Comparison of ENCODE assay signal across 25 cellular contexts in the genomic region with DNA sequence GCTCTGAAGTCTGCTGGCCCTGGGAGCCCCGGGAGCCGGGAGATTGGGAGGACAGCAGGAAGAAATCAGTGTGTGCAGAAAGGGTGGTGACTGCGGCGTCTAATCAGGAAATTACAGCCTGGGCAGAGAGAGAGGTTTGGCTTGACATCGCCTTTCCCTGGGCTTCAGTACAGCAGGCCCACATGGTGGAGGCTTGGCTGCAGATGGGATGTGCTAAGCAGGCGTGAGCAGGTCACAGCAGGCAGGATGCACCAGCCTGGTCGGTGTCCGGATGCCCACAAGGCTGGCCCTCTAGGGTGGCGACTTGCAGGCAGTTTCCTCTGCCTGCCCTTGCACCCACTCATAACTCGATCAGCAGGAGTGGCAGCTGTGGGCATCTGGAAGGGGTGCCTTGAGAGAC. TPM values are rescaled to one million over a fixed set of nuclear protein-coding genes. Genes with fewer than 3 reads are reported as not detected.
DNase-seq lines count a peak whose midpoint lies in the region; ATAC-seq, FAIRE-seq and TF ChIP-seq lines count a peak whose summit lies in the region.
"Had no signal": no experiment of that assay in that cellular context is flagged by ENCODE, and none has a peak within 500 bp of the region (broad histone marks: within the 10 kb centered on the region; RNA-seq: fewer than 3 reads in every experiment).

No MANE protein-coding gene starts in this region.

- H3K27me3 Mint-ChIP-seq in WTC11 (ENCODE audit: low read depth), result peaks cover 8% of the 10 kb centered on the region
- H3K27me3 Mint-ChIP-seq: T-helper 17 cell had no signal

- H3K9ac ChIP-seq in kidney (ENCODE audit: low read length in 2 of 2), result no peak overlapping the region

- H3K9me3 ChIP-seq in kidney (ENCODE audit: control insufficient read depth in 1 of 2, low read length in 2 of 2) (no peaks in the 10 kb centered on the region), spleen (no peaks in the 10 kb centered on the region)
- H3K9me3 ChIP-seq: gastroesophageal sphincter, uterus had no signal

- WGBS in spleen, 5 donors, result 74 to 81% (median 77%) methylated on average over 10 of the region's 10 CpGs

- peaks cover 5% of the 10 kb centered on the region for H3K4me1 Mint-ChIP-seq in WTC11
- H3K4me1 Mint-ChIP-seq: T-helper 17 cell had no signal

- no peak for ATAC-seq in WTC11
- ATAC-seq in HG03139 (IDR thresholded peaks at IDR 0.05; ENCODE audit: unreplicated experiment), result no peak
- ATAC-seq: gastroesophageal sphincter, T-helper 17 cell had no signal

- H3K36me3 Mint-ChIP-seq in WTC11, result no peaks in the 10 kb centered on the region

- intact Hi-C loops in kidney (cut with DNase I) (no loop called here), spleen (cut with DNase I; ENCODE audit: low total_unique reads) (no loop called here)

- H3K9me3 Mint-ChIP-seq in WTC11, result peaks cover 3% of the 10 kb centered on the region; the same call in 1 of the 2 replicates
- H3K9me3 Mint-ChIP-seq: activated naive CD4-positive, alpha-beta T cell treated with anti-CD3 and anti-CD28 coated beads for 36 hours had no signal

- FAIRE-seq in kidney (lab: Jason Lieb, UNC), result no peak
- FAIRE-seq in frontal cortex (lab: Jason Lieb, UNC), result no peak
- FAIRE-seq: GM19239 had no signal

- no peak overlapping the region for H3K27ac Mint-ChIP-seq in WTC11
- H3K27ac Mint-ChIP-seq: activated naive CD4-positive, alpha-beta T cell treated with anti-CD3 and anti-CD28 coated beads for 36 hours; T-helper 17 cell had no signal

- H3K27me3 ChIP-seq in spleen (replicated peaks in 1 of 7), result no peaks in the 10 kb centered on the region
- H3K27me3 ChIP-seq: gastroesophageal sphincter, uterus had no signal

- no peaks in the 10 kb centered on the region for H3K4me1 ChIP-seq in kidney (ENCODE audit: control insufficient read depth in 1 of 2, insufficient read depth in 1 of 2, low read depth in 1 of 2, low read length in 2 of 2)
- H3K4me1 ChIP-seq in spleen, result no peaks in the 10 kb centered on the region
- H3K4me1 ChIP-seq: uterus had no signal

- POLR2A ChIA-PET in WTC11 (lab: Charles Lee), result no interaction called here

- H3K36me3 ChIP-seq in kidney (ENCODE audit: control insufficient read depth in 1 of 2, insufficient read depth in 2 of 2, low read length in 2 of 2) (no peaks in the 10 kb centered on the region), spleen (no peaks in the 10 kb centered on the region)
- H3K36me3 ChIP-seq: cardiac muscle cell, gastroesophageal sphincter, uterus had no signal

- TF ChIP-seq CTCF in WTC11 (IDR thresholded peaks at IDR 0.05) (no peak), kidney (IDR thresholded peaks at IDR 0.05; ENCODE audit: borderline replicate concordance, extremely low read depth, insufficient read depth) (no peak), spleen (IDR thresholded peaks at IDR 0.05 in 8 of 11, conservative IDR thresholded peaks at IDR 0.05 in 3 of 11) (no peak)

- TF ChIP-seq POLR2A in spleen (IDR thresholded peaks at IDR 0.05), result no peak

- CTCF ChIA-PET in WTC11 (lab: Charles Lee), result no interaction called here

- no peak overlapping the region for H3K4me3 ChIP-seq in kidney (ENCODE audit: low read length in 2 of 2)
- H3K4me3 ChIP-seq in spleen, result no peak overlapping the region
- H3K4me3 ChIP-seq: cardiac muscle cell, gastroesophageal sphincter, SK-N-MC, uterus had no signal

- DNase-seq in activated effector memory CD4-positive, alpha-beta T cell treated with anti-CD3 and anti-CD28 coated beads, Interleukin-2, amount 50 U/mL, for 16 hours, result peak; percentile 36
- DNase-seq in activated effector memory CD4-positive, alpha-beta T cell treated with Interleukin-2 at 50 U/mL for 16 hours, result no peak
- DNase-seq in WTC11 (ENCODE audit: low spot score) (peak; percentile 9), kidney (peak; percentile 44), spleen (peak; percentile 81), NCI-H1092 (lab: John Stamatoyannopoulos, UW) (no peak), frontal cortex (ENCODE audit: low spot score in 2 of 2) (no peak)
- DNase-seq: activated CD4-positive, alpha-beta T cell treated with anti-CD3 and anti-CD28 coated beads, Interleukin-2, amount 50 U/mL, for 48 hours; activated naive CD4-positive, alpha-beta T cell treated with anti-CD3 and anti-CD28 coated beads for 36 hours; activated T-cell treated with anti-CD3 and anti-CD28 coated beads, Interleukin-2, amount 50 U/mL, for 1 hour; NCI-H1417 treated with DMSO at 0.1 percent for 48 hours; NCI-H524; occipital lobe; T-helper 17 cell had no signal

- no peak overlapping the region for H3K4me3 Mint-ChIP-seq in WTC11
- H3K4me3 Mint-ChIP-seq: activated naive CD4-positive, alpha-beta T cell treated with anti-CD3 and anti-CD28 coated beads for 36 hours; T-helper 17 cell had no signal

- H3K27ac ChIP-seq in kidney (ENCODE audit: low read depth in 2 of 2, low read length in 2 of 2), result no peak overlapping the region
- no peak overlapping the region for H3K27ac ChIP-seq in spleen
- H3K27ac ChIP-seq: cardiac muscle cell, gastroesophageal sphincter, HL-60, SK-N-MC, uterus had no signal

TF ChIP-seq in WTC11, 78 proteins besides CTCF, POLR2A, EP300 and RAD21 (continues in another document):
- TF ChIP-seq, protein P1, sequence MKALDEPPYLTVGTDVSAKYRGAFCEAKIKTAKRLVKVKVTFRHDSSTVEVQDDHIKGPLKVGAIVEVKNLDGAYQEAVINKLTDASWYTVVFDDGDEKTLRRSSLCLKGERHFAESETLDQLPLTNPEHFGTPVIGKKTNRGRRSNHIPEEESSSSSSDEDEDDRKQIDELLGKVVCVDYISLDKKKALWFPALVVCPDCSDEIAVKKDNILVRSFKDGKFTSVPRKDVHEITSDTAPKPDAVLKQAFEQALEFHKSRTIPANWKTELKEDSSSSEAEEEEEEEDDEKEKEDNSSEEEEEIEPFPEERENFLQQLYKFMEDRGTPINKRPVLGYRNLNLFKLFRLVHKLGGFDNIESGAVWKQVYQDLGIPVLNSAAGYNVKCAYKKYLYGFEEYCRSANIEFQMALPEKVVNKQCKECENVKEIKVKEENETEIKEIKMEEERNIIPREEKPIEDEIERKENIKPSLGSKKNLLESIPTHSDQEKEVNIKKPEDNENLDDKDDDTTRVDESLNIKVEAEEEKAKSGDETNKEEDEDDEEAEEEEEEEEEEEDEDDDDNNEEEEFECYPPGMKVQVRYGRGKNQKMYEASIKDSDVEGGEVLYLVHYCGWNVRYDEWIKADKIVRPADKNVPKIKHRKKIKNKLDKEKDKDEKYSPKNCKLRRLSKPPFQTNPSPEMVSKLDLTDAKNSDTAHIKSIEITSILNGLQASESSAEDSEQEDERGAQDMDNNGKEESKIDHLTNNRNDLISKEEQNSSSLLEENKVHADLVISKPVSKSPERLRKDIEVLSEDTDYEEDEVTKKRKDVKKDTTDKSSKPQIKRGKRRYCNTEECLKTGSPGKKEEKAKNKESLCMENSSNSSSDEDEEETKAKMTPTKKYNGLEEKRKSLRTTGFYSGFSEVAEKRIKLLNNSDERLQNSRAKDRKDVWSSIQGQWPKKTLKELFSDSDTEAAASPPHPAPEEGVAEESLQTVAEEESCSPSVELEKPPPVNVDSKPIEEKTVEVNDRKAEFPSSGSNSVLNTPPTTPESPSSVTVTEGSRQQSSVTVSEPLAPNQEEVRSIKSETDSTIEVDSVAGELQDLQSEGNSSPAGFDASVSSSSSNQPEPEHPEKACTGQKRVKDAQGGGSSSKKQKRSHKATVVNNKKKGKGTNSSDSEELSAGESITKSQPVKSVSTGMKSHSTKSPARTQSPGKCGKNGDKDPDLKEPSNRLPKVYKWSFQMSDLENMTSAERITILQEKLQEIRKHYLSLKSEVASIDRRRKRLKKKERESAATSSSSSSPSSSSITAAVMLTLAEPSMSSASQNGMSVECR (CRISPR knock-in tag; IDR thresholded peaks at IDR 0.05; ENCODE audit: borderline replicate concordance), result no peak
- no peak for TF ChIP-seq SMAD4 (CRISPR knock-in tag; IDR thresholded peaks at IDR 0.05)
- TF ChIP-seq GTF2I (CRISPR knock-in tag; conservative IDR thresholded peaks at IDR 0.05), result no peak
- no peak for TF ChIP-seq ESRRA (CRISPR knock-in tag; IDR thresholded peaks at IDR 0.05; ENCODE audit: borderline replicate concordance)
- TF ChIP-seq, protein P2, sequence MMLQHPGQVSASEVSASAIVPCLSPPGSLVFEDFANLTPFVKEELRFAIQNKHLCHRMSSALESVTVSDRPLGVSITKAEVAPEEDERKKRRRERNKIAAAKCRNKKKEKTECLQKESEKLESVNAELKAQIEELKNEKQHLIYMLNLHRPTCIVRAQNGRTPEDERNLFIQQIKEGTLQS (CRISPR knock-in tag; conservative IDR thresholded peaks at IDR 0.05), result no peak
- TF ChIP-seq JAZF1 (CRISPR knock-in tag; IDR thresholded peaks at IDR 0.05), result no peak
- no peak for TF ChIP-seq NR3C1 (CRISPR knock-in tag; conservative IDR thresholded peaks at IDR 0.05; ENCODE audit: low read depth)
- no peak for TF ChIP-seq CBFB (CRISPR knock-in tag; IDR thresholded peaks at IDR 0.05; ENCODE audit: low read depth)
- TF ChIP-seq, protein P3, sequence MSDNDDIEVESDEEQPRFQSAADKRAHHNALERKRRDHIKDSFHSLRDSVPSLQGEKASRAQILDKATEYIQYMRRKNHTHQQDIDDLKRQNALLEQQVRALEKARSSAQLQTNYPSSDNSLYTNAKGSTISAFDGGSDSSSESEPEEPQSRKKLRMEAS (CRISPR knock-in tag; IDR thresholded peaks at IDR 0.05), result no peak
- no peak for TF ChIP-seq ZNF219 (CRISPR knock-in tag; IDR thresholded peaks at IDR 0.05; ENCODE audit: borderline replicate concordance)
- TF ChIP-seq ZNF263 (CRISPR knock-in tag; IDR thresholded peaks at IDR 0.05; ENCODE audit: low read depth), result no peak
- TF ChIP-seq FOXK1 (CRISPR knock-in tag; IDR thresholded peaks at IDR 0.05), result no peak
- no peak for TF ChIP-seq NR2C2 (CRISPR knock-in tag; IDR thresholded peaks at IDR 0.05)
- TF ChIP-seq SP1 (CRISPR knock-in tag; conservative IDR thresholded peaks at IDR 0.05), result no peak

RNA-seq across cellular contexts. Expression of a gene that starts 17.1 kb away (rescaled TPM):
- total RNA-seq in WTC11 (2021) (0.07 to 0.23 TPM (median 0.13 TPM) in 3 replicates), kidney (not detected), spleen (under 1 TPM in 1 of 7 donors, not detected in 6; 0.98 TPM), frontal cortex (not detected)
- polyA plus RNA-seq in kidney (ENCODE audit: insufficient read depth, low read depth, low replicate concordance) (not detected), spleen (under 1 TPM; 0.04 to 0.38 (median 0.09) TPM)
- total RNA-seq: cardiac muscle cell, lung microvascular endothelial cell, occipital lobe, RPMI7951, T-helper 17 cell had no signal

RNA-seq across cellular contexts. Expression of a gene that starts 49.2 kb away (rescaled TPM):
- total RNA-seq in WTC11 (2021), result 0.34 to 0.44 TPM (median 0.37 TPM) in 3 replicates
- total RNA-seq in kidney, result 1.4 TPM
- polyA plus RNA-seq in kidney (ENCODE audit: insufficient read depth, low read depth, low replicate concordance), result 1.4 TPM
- total RNA-seq in spleen, result under 1 TPM in 4 of 7 donors, not detected in 3; 0.40 to 0.89 (median 0.65) TPM
- polyA plus RNA-seq in spleen, result under 1 TPM; 0.35 to 0.44 (median 0.39) TPM
- total RNA-seq in frontal cortex, result 0.82 TPM
- total RNA-seq: cardiac muscle cell, epithelial cell of proximal tubule, myocyte, RPMI7951 had no signal

Comparison
In these comparisons a context has a peak if more than half of its experiments do, and no peak if none do; other contexts are left out.
1. DNase-seq: peak in activated effector memory CD4-positive, alpha-beta T cell treated with anti-CD3 and anti-CD28 coated beads, Interleukin-2, amount 50 U/mL, for 16 hours (single experiment), WTC11 (single experiment), kidney (single experiment) and spleen (single experiment); none in activated effector memory CD4-positive, alpha-beta T cell treated with Interleukin-2 at 50 U/mL for 16 hours (single experiment), NCI-H1092 (single experiment) and frontal cortex (0 of 2).